18 cellular contexts compared by ENCODE assay signal in the genomic region with DNA sequence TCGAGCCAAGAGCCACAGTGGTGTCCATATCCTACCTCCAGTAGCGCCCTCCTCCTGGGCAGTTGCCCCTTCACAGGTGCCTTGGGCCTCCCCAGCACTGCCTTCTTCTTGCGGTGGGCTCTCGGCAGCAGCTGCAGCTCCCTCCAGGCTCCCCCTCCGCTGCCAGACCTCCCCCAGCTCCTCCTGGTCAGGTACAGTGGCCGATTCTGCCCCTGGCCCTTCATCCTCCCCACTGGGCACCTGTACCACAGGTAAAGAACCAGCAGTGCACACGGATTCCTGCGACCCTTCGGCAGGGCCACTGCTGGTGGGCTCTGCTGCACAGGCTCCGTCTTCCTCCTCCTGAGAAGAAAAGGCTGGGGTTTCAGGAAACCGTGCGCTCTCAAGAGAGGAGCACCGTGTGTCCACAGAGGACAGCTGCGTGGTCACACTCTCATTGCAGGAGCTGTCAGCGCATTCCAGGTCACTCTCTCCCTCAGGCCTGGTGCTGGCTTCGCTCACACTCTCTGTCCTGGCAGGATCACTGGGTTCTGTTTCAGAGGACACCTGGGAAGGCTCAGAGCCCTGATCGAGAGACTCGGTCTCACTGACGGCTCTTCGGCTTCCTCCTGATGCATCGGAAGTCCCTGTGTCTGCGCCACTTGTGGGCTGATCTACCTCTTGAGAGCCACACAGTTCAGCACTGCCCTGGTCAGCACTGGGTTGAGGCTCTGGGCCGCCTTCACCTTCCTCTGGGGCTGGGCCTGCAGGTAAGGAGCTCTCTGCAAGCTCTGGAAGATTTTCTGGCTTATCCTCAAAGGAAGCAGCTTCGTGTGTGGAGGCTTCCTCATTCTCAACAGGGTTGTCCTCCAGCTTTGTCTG.
"Had no signal": no experiment of that assay in that cellular context is flagged by ENCODE, and none has a peak within 500 bp of the region (broad histone marks: within the 10 kb centered on the region; RNA-seq: fewer than 3 reads in every experiment).

No MANE protein-coding gene starts in this region.

- H3K4me3 ChIP-seq: cardiac muscle cell, left lung, suprapubic skin, transverse colon had no signal

- H3K4me1 ChIP-seq: foreskin keratinocyte, left lung, suprapubic skin, transverse colon had no signal

- H3K27me3 Mint-ChIP-seq: naive thymus-derived CD8-positive, alpha-beta T cell; stimulated activated naive CD8-positive, alpha-beta T cell treated with anti-CD3 and anti-CD28 coated beads, Interleukin-15, amount 100 ng/mL, for 72 hours had no signal

- DNase-seq: activated CD4-positive, alpha-beta memory T cell treated with anti-CD3 and anti-CD28 coated beads, Interleukin-2, amount 10 ng/mL, durations not matched to agents 7 days and 5 days; activated CD4-positive, alpha-beta T cell treated with anti-CD3 and anti-CD28 coated beads for 48 hours; activated CD4-positive, CD25-positive, alpha-beta regulatory T cell; activated CD8-positive, alpha-beta memory T cell treated with anti-CD3 and anti-CD28 coated beads, Interleukin-2, amount 10 ng/mL, durations not matched to agents 7 days and 5 days; activated naive CD8-positive, alpha-beta T cell treated with anti-CD3 and anti-CD28 coated beads, Interleukin-2, amount 10 ng/mL, durations not matched to agents 7 days and 5 days; amygdala; dermis blood vessel endothelial cell; foreskin keratinocyte; kidney; naive thymus-derived CD8-positive, alpha-beta T cell; nucleus accumbens; retina; stimulated activated CD4-positive, alpha-beta T cell treated with anti-CD3 and anti-CD28 coated beads, Interleukin-2, amount 100 ng/mL, for 24 hours; stimulated activated naive CD8-positive, alpha-beta T cell treated with anti-CD3 and anti-CD28 coated beads, Interleukin-15, amount 100 ng/mL, for 72 hours; transverse colon had no signal

- H3K27ac Mint-ChIP-seq: activated CD4-positive, alpha-beta memory T cell treated with anti-CD3 and anti-CD28 coated beads, Interleukin-2, amount 10 ng/mL, durations not matched to agents 7 days and 5 days; activated CD8-positive, alpha-beta memory T cell treated with anti-CD3 and anti-CD28 coated beads, Interleukin-2, amount 10 ng/mL, durations not matched to agents 7 days and 5 days; activated naive CD8-positive, alpha-beta T cell treated with anti-CD3 and anti-CD28 coated beads, Interleukin-2, amount 10 ng/mL, durations not matched to agents 7 days and 5 days had no signal

- H3K9me3 ChIP-seq: left lung, suprapubic skin, transverse colon had no signal

- H3K36me3 ChIP-seq: cardiac muscle cell, left lung, suprapubic skin, transverse colon had no signal

- H3K9me3 Mint-ChIP-seq: activated CD4-positive, alpha-beta memory T cell treated with anti-CD3 and anti-CD28 coated beads, Interleukin-2, amount 10 ng/mL, durations not matched to agents 7 days and 5 days; activated naive CD8-positive, alpha-beta T cell treated with anti-CD3 and anti-CD28 coated beads, Interleukin-2, amount 10 ng/mL, durations not matched to agents 7 days and 5 days; naive thymus-derived CD8-positive, alpha-beta T cell; stimulated activated naive CD8-positive, alpha-beta T cell treated with anti-CD3 and anti-CD28 coated beads, Interleukin-15, amount 100 ng/mL, for 72 hours had no signal

- H3K4me1 Mint-ChIP-seq: activated CD4-positive, alpha-beta memory T cell treated with anti-CD3 and anti-CD28 coated beads, Interleukin-2, amount 10 ng/mL, durations not matched to agents 7 days and 5 days had no signal

- H3K36me3 Mint-ChIP-seq: activated CD8-positive, alpha-beta memory T cell treated with anti-CD3 and anti-CD28 coated beads, Interleukin-2, amount 10 ng/mL, durations not matched to agents 7 days and 5 days; activated naive CD8-positive, alpha-beta T cell treated with anti-CD3 and anti-CD28 coated beads, Interleukin-2, amount 10 ng/mL, durations not matched to agents 7 days and 5 days; naive thymus-derived CD8-positive, alpha-beta T cell had no signal

- H3K4me3 Mint-ChIP-seq: activated CD4-positive, alpha-beta memory T cell treated with anti-CD3 and anti-CD28 coated beads, Interleukin-2, amount 10 ng/mL, durations not matched to agents 7 days and 5 days; activated CD8-positive, alpha-beta memory T cell treated with anti-CD3 and anti-CD28 coated beads, Interleukin-2, amount 10 ng/mL, durations not matched to agents 7 days and 5 days; activated naive CD8-positive, alpha-beta T cell treated with anti-CD3 and anti-CD28 coated beads, Interleukin-2, amount 10 ng/mL, durations not matched to agents 7 days and 5 days; naive thymus-derived CD8-positive, alpha-beta T cell; stimulated activated naive CD8-positive, alpha-beta T cell treated with anti-CD3 and anti-CD28 coated beads, Interleukin-15, amount 100 ng/mL, for 72 hours had no signal

- H3K27me3 ChIP-seq: cardiac muscle cell, foreskin keratinocyte, left lung, suprapubic skin, transverse colon had no signal

- ATAC-seq: activated CD8-positive, alpha-beta memory T cell treated with anti-CD3 and anti-CD28 coated beads, Interleukin-2, amount 10 ng/mL, durations not matched to agents 7 days and 5 days; foreskin keratinocyte; left lung; naive thymus-derived CD8-positive, alpha-beta T cell; stimulated activated naive CD8-positive, alpha-beta T cell treated with anti-CD3 and anti-CD28 coated beads, Interleukin-15, amount 100 ng/mL, for 72 hours had no signal

- H3K27ac ChIP-seq: cardiac muscle cell, foreskin keratinocyte, left lung, suprapubic skin, transverse colon had no signal
